Comparison of ENCODE assay signal across 8 cellular contexts in genomic region chr7:5426226-5426475, GRCh38. TPM values are rescaled to one million over a fixed set of nuclear protein-coding genes. Genes with fewer than 3 reads are reported as not detected.
DNase-seq lines count a peak whose midpoint lies in the region; ATAC-seq and TF ChIP-seq lines count a peak whose summit lies in the region.

No MANE protein-coding gene starts in this region.

- peak overlapping the region; percentile 98 to 99 for H3K4me3 Mint-ChIP-seq in CD14-positive monocyte
- peak overlapping the region; percentile 91 to 96 (median 96) for H3K4me3 Mint-ChIP-seq in nephron
- H3K4me3 Mint-ChIP-seq in CD8-positive, alpha-beta T cell, result no peak overlapping the region

- H3K4me1 Mint-ChIP-seq in CD14-positive monocyte (peaks cover 29% of the 10 kb centered on the region), nephron (peaks cover 17% of the 10 kb centered on the region)
- peaks cover 43% of the 10 kb centered on the region for H3K4me1 Mint-ChIP-seq in CD8-positive, alpha-beta T cell (ENCODE audit: low read depth)

- H3K27me3 Mint-ChIP-seq in CD14-positive monocyte (ENCODE audit: low read depth in 3 of 3) (peaks cover 0 to 3% (median 1%) of the 10 kb centered on the region in 3 donors), nephron (ENCODE audit: low read depth) (no peaks in the 10 kb centered on the region)
- peaks cover 57% of the 10 kb centered on the region for H3K27me3 Mint-ChIP-seq in CD8-positive, alpha-beta T cell (ENCODE audit: low read depth)

- POLR2A ChIA-PET in CD8-positive, alpha-beta T cell (lab: Charles Lee), result interaction anchor here (1.8 kb wide), 1 partner anchor 10 kb away, joined by 4 read pairs; no protein-coding TSS in a partner anchor

- no peaks in the 10 kb centered on the region for H3K27me3 ChIP-seq in dorsolateral prefrontal cortex
- H3K27me3 ChIP-seq in CD8-positive, alpha-beta T cell (ENCODE audit: insufficient read depth, low read length), result peaks cover 49% of the 10 kb centered on the region

- no peaks in the 10 kb centered on the region for H3K36me3 ChIP-seq in CD8-positive, alpha-beta T cell (ENCODE audit: insufficient read depth, low read length)

- intact Hi-C loops in CD14-positive monocyte (cut with micrococcal nuclease), result no loop called here
- intact Hi-C loops in dorsolateral prefrontal cortex (cut with DNase I), result no loop called here
- intact Hi-C loops in CD8-positive, alpha-beta T cell (cut with DNase I, micrococcal nuclease), result no loop called here

- TF ChIP-seq CTCF in CD14-positive monocyte (IDR thresholded peaks at IDR 0.05), result no peak
- TF ChIP-seq CTCF in LNCaP clone FGC (IDR thresholded peaks at IDR 0.05; ENCODE audit: control insufficient read depth, extremely low read depth, insufficient read depth), result no peak
- no peak for TF ChIP-seq CTCF in dorsolateral prefrontal cortex (IDR thresholded peaks at IDR 0.05 in 54 of 56, conservative IDR thresholded peaks at IDR 0.05 in 2 of 56; ENCODE audit: low read depth in 1 of 56, partially characterized antibody in 56 of 56)
- no peak for TF ChIP-seq CTCF in nephron (IDR thresholded peaks at IDR 0.05; ENCODE audit: unreplicated experiment in 3 of 3)
- TF ChIP-seq CTCF in CD8-positive, alpha-beta T cell (IDR thresholded peaks at IDR 0.05), result no peak

- H3K4me3 ChIP-seq in LNCaP clone FGC (ENCODE audit: low read depth, low read length) (peak overlapping the region; percentile 95), dorsolateral prefrontal cortex (peak overlapping the region; percentile 69 to 99 (median 91))
- H3K4me3 ChIP-seq in CD8-positive, alpha-beta T cell (ENCODE audit: low read depth, low read length), result no peak overlapping the region

- CTCF ChIA-PET in CD8-positive, alpha-beta T cell (lab: Charles Lee), result interaction anchor here (0.8 to 1.3 kb wide), 2 partner anchors 9 to 10 kb away, joined by 3 read pairs; no protein-coding TSS in a partner anchor

- ATAC-seq in GM18520 (IDR thresholded peaks at IDR 0.05; ENCODE audit: unreplicated experiment) (no peak), HG03025 (IDR thresholded peaks at IDR 0.05; ENCODE audit: low FRiP score, unreplicated experiment) (no peak), GM21717 (IDR thresholded peaks at IDR 0.05; ENCODE audit: unreplicated experiment) (no peak)
- ATAC-seq in CD8-positive, alpha-beta T cell, result no peak

- peaks cover 66% of the 10 kb centered on the region for H3K4me1 ChIP-seq in CD8-positive, alpha-beta T cell (ENCODE audit: insufficient read depth, low read length)

- DNase-seq in CD14-positive monocyte (ENCODE audit: low spot score) (no peak), LNCaP clone FGC (ENCODE audit: low read depth) (no peak), dorsolateral prefrontal cortex (no peak)
- no peak for DNase-seq in CD8-positive, alpha-beta T cell

- H3K27ac ChIP-seq in dorsolateral prefrontal cortex, result peak overlapping the region; percentile 95 to 100 (median 100)
- no peak overlapping the region for H3K27ac ChIP-seq in CD8-positive, alpha-beta T cell (ENCODE audit: low read depth, low read length)

- H3K9me3 Mint-ChIP-seq in CD14-positive monocyte (peaks cover 0 to 6% (median 0%) of the 10 kb centered on the region in 7 donors), nephron (no peaks in the 10 kb centered on the region)
- no peaks in the 10 kb centered on the region for H3K9me3 Mint-ChIP-seq in CD8-positive, alpha-beta T cell

- H3K27ac Mint-ChIP-seq in CD14-positive monocyte, result peak overlapping the region; percentile 85 to 98 (median 96)
- H3K27ac Mint-ChIP-seq in nephron, result peak overlapping the region; percentile 100
- no peak overlapping the region for H3K27ac Mint-ChIP-seq in CD8-positive, alpha-beta T cell

- no peaks in the 10 kb centered on the region for H3K9me3 ChIP-seq in CD8-positive, alpha-beta T cell (ENCODE audit: low read length)

- H3K36me3 Mint-ChIP-seq in CD14-positive monocyte, result peaks cover 0 to 2% of the 10 kb centered on the region in 2 donors
- peaks cover 5% of the 10 kb centered on the region for H3K36me3 Mint-ChIP-seq in nephron (ENCODE audit: low read depth)
- H3K36me3 Mint-ChIP-seq in CD8-positive, alpha-beta T cell, result no peaks in the 10 kb centered on the region

RNA-seq across cellular contexts. Expression of gene TNRC18, which starts 2.5 kb away (rescaled TPM):
- polyA plus RNA-seq in CD14-positive monocyte, result under 1 TPM; 0.64 to 0.70 TPM
- total RNA-seq in dorsolateral prefrontal cortex, result 100 to 1,000 TPM in 42 of 120 experiments, 10 to 100 TPM in 78; 56.1 to 138 (median 94.7) TPM
- total RNA-seq in CD8-positive, alpha-beta T cell, result 100 to 1,000 TPM in 1 of 2 experiments, 10 to 100 TPM in 1; 87.0 to 107 TPM
